Comparison of ENCODE assay signal across 28 cellular contexts in the genomic region with DNA sequence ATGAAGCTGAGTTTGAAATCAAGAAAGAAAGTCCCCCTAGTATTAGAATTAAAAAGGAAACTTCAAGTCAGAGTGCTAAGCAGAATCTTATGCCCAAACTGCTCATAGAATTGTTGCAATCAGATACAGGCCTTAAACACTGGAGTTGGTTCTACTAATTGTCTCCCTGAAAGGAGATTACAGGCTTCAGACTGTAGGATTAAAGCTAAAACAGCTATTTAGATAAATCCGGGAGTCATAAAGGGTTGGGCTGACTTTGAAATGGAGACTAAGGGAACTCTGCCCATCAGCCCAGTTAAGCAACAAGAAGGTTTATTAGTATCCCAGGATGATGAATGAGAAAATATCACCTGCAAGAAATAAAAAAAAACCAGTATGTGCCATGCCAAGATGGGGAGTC. TPM values are rescaled to one million over a fixed set of nuclear protein-coding genes. Genes with fewer than 3 reads are reported as not detected.
A peak's percentile ranks its signal among the peaks of the same experiment; 100 is the strongest.
DNase-seq lines count a peak whose midpoint lies in the region; ATAC-seq and TF ChIP-seq lines count a peak whose summit lies in the region.
"Had no signal": no experiment of that assay in that cellular context is flagged by ENCODE, and none has a peak within 500 bp of the region (broad histone marks: within the 10 kb centered on the region; RNA-seq: fewer than 3 reads in every experiment).

No MANE protein-coding gene starts in this region.

- H3K27me3 Mint-ChIP-seq in progenitor cell of endocrine pancreas: no peaks in the 10 kb centered on the region
- peaks cover 7% of the 10 kb centered on the region for H3K27me3 Mint-ChIP-seq in CD4-positive, alpha-beta T cell

- POLR2A ChIA-PET in CD4-positive, alpha-beta T cell (lab: Charles Lee): no interaction called here

- peak overlapping the region; percentile 61 for H3K27ac ChIP-seq in hepatocyte
- no peak overlapping the region for H3K27ac ChIP-seq in CD4-positive, alpha-beta T cell (ENCODE audit: low read depth, low read length)
- H3K27ac ChIP-seq in heart right ventricle: no peak overlapping the region
- H3K27ac ChIP-seq: A549; BLaER1 treated with 17β-estradiol and CSF1 and Interleukin-3, amounts not matched to agents 10 nM and 100 nM had no signal

- H3K4me1 ChIP-seq in hepatocyte (ENCODE audit: insufficient read depth): peaks cover 5% of the 10 kb centered on the region
- no peaks in the 10 kb centered on the region for H3K4me1 ChIP-seq in heart right ventricle
- H3K4me1 ChIP-seq: A549 had no signal

- H2AFZ ChIP-seq in hepatocyte: peak overlapping the region; percentile 37

- H3K9me3 ChIP-seq in hepatocyte (ENCODE audit: low read depth) (no peaks in the 10 kb centered on the region), heart right ventricle (peaks cover 0 to 31% (median 2%) of the 10 kb centered on the region in 11 donors)
- no peaks in the 10 kb centered on the region for H3K9me3 ChIP-seq in CD4-positive, alpha-beta T cell (ENCODE audit: control insufficient read depth, low read length)
- H3K9me3 ChIP-seq: A549, SK-N-SH had no signal

- peaks cover 28% of the 10 kb centered on the region for H3K9me3 Mint-ChIP-seq in progenitor cell of endocrine pancreas (ENCODE audit: low read depth)
- peaks cover 3% of the 10 kb centered on the region for H3K9me3 Mint-ChIP-seq in CD4-positive, alpha-beta T cell

- H3K4me2 ChIP-seq in hepatocyte: peak overlapping the region; percentile 42
- H3K4me2 ChIP-seq: A549; BLaER1 treated with 17β-estradiol and CSF1 and Interleukin-3, amounts not matched to agents 10 nM and 100 nM; SK-N-SH had no signal

- CTCF ChIA-PET in CD4-positive, alpha-beta T cell (lab: Charles Lee): no interaction called here

- ATAC-seq in CD4-positive, alpha-beta T cell (ENCODE audit: poor library complexity): no peak
- ATAC-seq in heart right ventricle: no peak
- ATAC-seq: A549; CD8-positive, alpha-beta T cell; HCT116 had no signal

- no peak overlapping the region for H3K4me3 Mint-ChIP-seq in progenitor cell of endocrine pancreas (ENCODE audit: low read depth)
- H3K4me3 Mint-ChIP-seq in CD4-positive, alpha-beta T cell: no peak overlapping the region
- H3K4me3 Mint-ChIP-seq: CD8-positive, alpha-beta T cell had no signal

- peaks cover 7% of the 10 kb centered on the region for H3K4me1 Mint-ChIP-seq in progenitor cell of endocrine pancreas (ENCODE audit: low read depth)
- no peaks in the 10 kb centered on the region for H3K4me1 Mint-ChIP-seq in CD4-positive, alpha-beta T cell (ENCODE audit: low read depth)

- H4K20me1 ChIP-seq in hepatocyte (ENCODE audit: insufficient read depth, poor library complexity, severe bottlenecking): no peaks in the 10 kb centered on the region
- H4K20me1 ChIP-seq: BLaER1 treated with 17β-estradiol and CSF1 and Interleukin-3, amounts not matched to agents 10 nM and 100 nM had no signal

- H3K79me2 ChIP-seq in hepatocyte: no peaks in the 10 kb centered on the region

- peak overlapping the region; percentile 21 for H3K27ac Mint-ChIP-seq in progenitor cell of endocrine pancreas
- H3K27ac Mint-ChIP-seq in CD4-positive, alpha-beta T cell: no peak overlapping the region
- H3K27ac Mint-ChIP-seq: CD8-positive, alpha-beta T cell had no signal

- no peaks in the 10 kb centered on the region for H3K9me2 ChIP-seq in hepatocyte (replicated peaks; ENCODE audit: insufficient read depth)
- H3K9me2 ChIP-seq: SK-N-SH had no signal

- intact Hi-C loops in CD4-positive, alpha-beta T cell (cut with DNase I, micrococcal nuclease): no loop called here
- intact Hi-C loops in heart right ventricle (cut with DNase I): no loop called here

- DNase-seq in LoVo (ENCODE audit: low spot score) (peak; percentile 21), hepatocyte (ENCODE audit: low spot score) (peak; percentile 15), progenitor cell of endocrine pancreas (ENCODE audit: low spot score, unreplicated experiment) (no peak), NCI-H187 treated with DMSO at 0.1 percent for 48 hours (lab: John Stamatoyannopoulos, UW) (no peak), heart right ventricle (no peak)
- DNase-seq in CD4-positive, alpha-beta T cell: no peak
- no peak for DNase-seq in stimulated activated CD4-positive, alpha-beta T cell treated with anti-CD3 and anti-CD28 coated beads, Interleukin-15, amount 100 ng/mL, for 24 hours
- DNase-seq: AML-193; Caco-2; CD8-positive, alpha-beta T cell; DMS79 treated with DMSO at 0.1 percent for 48 hours; GF-D8; GOT3; IMR-90; KG1; MM.1S; NCI-H1694; NCI-H2081; NCI-H2171 treated with DMSO at 0.1 percent for 48 hours; NCI-H345; NCI-H510A treated with DMSO at 0.1 percent for 48 hours; NCI-H748 treated with DMSO at 0.1 percent for 48 hours; NK-92 treated with Interleukin-12 subunit alpha and Interleukin-12 subunit beta, amount 100 ng/mL, for 24 hours; SK-N-SH had no signal

- H3K27me3 ChIP-seq in hepatocyte (no peaks in the 10 kb centered on the region), heart right ventricle (no peaks in the 10 kb centered on the region)
- no peaks in the 10 kb centered on the region for H3K27me3 ChIP-seq in CD4-positive, alpha-beta T cell (ENCODE audit: control insufficient read depth, insufficient read depth, low read length)
- H3K27me3 ChIP-seq: BLaER1 treated with 17β-estradiol and CSF1 and Interleukin-3, amounts not matched to agents 10 nM and 100 nM had no signal

- peaks cover 1% of the 10 kb centered on the region for H3K36me3 Mint-ChIP-seq in progenitor cell of endocrine pancreas (ENCODE audit: insufficient read depth)
- no peaks in the 10 kb centered on the region for H3K36me3 Mint-ChIP-seq in CD4-positive, alpha-beta T cell (ENCODE audit: low read depth)
- H3K36me3 Mint-ChIP-seq: CD8-positive, alpha-beta T cell had no signal

- 29% methylated on average over 1 of the region's 1 CpG for WGBS in hepatocyte (ENCODE audit: low lambda C conversion rate, missing lambda C conversion rate)
- 78 to 92% methylated on average over 1 of the region's 1 CpG for WGBS in heart right ventricle, 2 donors

- H3K36me3 ChIP-seq in hepatocyte (replicated peaks; ENCODE audit: insufficient read depth, low read depth) (no peaks in the 10 kb centered on the region), heart right ventricle (no peaks in the 10 kb centered on the region)
- H3K36me3 ChIP-seq: BLaER1 treated with 17β-estradiol and CSF1 and Interleukin-3, amounts not matched to agents 10 nM and 100 nM had no signal

- H3K4me3 ChIP-seq in hepatocyte (no peak overlapping the region), heart right ventricle (no peak overlapping the region)
- H3K4me3 ChIP-seq: A549; BLaER1 treated with 17β-estradiol and CSF1 and Interleukin-3, amounts not matched to agents 10 nM and 100 nM had no signal

- TF ChIP-seq CTCF in hepatocyte (IDR thresholded peaks at IDR 0.05; ENCODE audit: poor library complexity): no peak
- no peak for TF ChIP-seq CTCF in progenitor cell of endocrine pancreas (IDR thresholded peaks at IDR 0.05; ENCODE audit: unreplicated experiment)
- no peak for TF ChIP-seq CTCF in CD4-positive, alpha-beta T cell (IDR thresholded peaks at IDR 0.05)
- TF ChIP-seq CTCF in heart right ventricle (IDR thresholded peaks at IDR 0.05): no peak

RNA-seq across cellular contexts. Expression of a gene that starts 37.4 kb away (rescaled TPM):
- total RNA-seq in hepatocyte (0.04 and 0.17 TPM in 2 replicates), progenitor cell of endocrine pancreas (0.38 TPM in 2 replicates), heart right ventricle (under 1 TPM in 7 of 10 donors, not detected in 3; 0.10 to 0.71 (median 0.21) TPM)
- polyA plus RNA-seq in hepatocyte (0.23 TPM in 1 of 2 replicates, not detected in the other), heart right ventricle (under 1 TPM; 0.04 to 0.29 TPM)
- total RNA-seq in CD4-positive, alpha-beta T cell: not detected
- total RNA-seq: Caco-2; CD8-positive, alpha-beta T cell; PC-3 had no signal
- polyA plus RNA-seq: IMR-90 had no signal

Comparison
In these comparisons a context has a peak if more than half of its experiments do, and no peak if none do; other contexts are left out.
1. DNase-seq: peak in LoVo (single experiment) and hepatocyte (single experiment); none in progenitor cell of endocrine pancreas (single experiment), NCI-H187 treated with DMSO at 0.1 percent for 48 hours (single experiment), CD4-positive, alpha-beta T cell (0 of 10), stimulated activated CD4-positive, alpha-beta T cell treated with anti-CD3 and anti-CD28 coated beads, Interleukin-15, amount 100 ng/mL, for 24 hours (single experiment) and heart right ventricle (0 of 2).